In the genomic region with DNA sequence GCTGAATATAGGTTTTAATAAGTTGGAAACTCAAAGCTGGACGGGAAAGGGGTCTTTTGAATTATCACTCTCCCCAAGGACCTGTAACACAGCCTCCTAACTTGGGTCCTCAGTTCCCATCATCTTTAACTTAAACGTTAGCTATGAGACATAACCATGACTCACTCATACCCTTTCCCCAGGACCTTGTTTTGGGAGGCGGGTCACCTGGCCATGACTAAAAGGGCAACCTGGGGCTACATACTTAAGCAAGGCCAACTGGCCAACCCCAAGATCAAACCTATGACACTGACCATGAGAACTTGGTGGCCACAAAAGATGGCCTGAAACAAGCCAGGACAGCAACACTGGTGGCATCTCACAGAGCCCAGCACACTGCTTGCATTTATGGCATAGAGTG, we compare ENCODE assay signal across 1 cellular context.
TF ChIP-seq lines count a peak whose summit lies in the region.

No MANE protein-coding gene starts in this region.

TF ChIP-seq in GM23338, 12 proteins besides CTCF, POLR2A, EP300 and RAD21:
- TF ChIP-seq NANOG (IDR thresholded peaks at IDR 0.05; ENCODE audit: borderline replicate concordance) (no peak), JUNB (IDR thresholded peaks at IDR 0.05; ENCODE audit: unreplicated experiment) (no peak), POLR2AphosphoS5 (IDR thresholded peaks at IDR 0.05; ENCODE audit: low read depth) (no peak), EZH2phosphoT487 (IDR thresholded peaks at IDR 0.05; ENCODE audit: unreplicated experiment) (no peak), ZNF331 (CRISPR knock-in tag; IDR thresholded peaks at IDR 0.05; ENCODE audit: low read depth) (no peak), CREB1 (CRISPR knock-in tag; IDR thresholded peaks at IDR 0.05; ENCODE audit: low read depth) (no peak), EZH2 (IDR thresholded peaks at IDR 0.05; ENCODE audit: low read depth, unreplicated experiment) (no peak), STAT1 (IDR thresholded peaks at IDR 0.05; ENCODE audit: unreplicated experiment) (no peak), ZNF114 (CRISPR knock-in tag; IDR thresholded peaks at IDR 0.05) (no peak)
- TF ChIP-seq, protein P1, sequence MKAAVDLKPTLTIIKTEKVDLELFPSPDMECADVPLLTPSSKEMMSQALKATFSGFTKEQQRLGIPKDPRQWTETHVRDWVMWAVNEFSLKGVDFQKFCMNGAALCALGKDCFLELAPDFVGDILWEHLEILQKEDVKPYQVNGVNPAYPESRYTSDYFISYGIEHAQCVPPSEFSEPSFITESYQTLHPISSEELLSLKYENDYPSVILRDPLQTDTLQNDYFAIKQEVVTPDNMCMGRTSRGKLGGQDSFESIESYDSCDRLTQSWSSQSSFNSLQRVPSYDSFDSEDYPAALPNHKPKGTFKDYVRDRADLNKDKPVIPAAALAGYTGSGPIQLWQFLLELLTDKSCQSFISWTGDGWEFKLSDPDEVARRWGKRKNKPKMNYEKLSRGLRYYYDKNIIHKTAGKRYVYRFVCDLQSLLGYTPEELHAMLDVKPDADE (IDR thresholded peaks at IDR 0.05) = no peak
- TF ChIP-seq, protein P2, sequence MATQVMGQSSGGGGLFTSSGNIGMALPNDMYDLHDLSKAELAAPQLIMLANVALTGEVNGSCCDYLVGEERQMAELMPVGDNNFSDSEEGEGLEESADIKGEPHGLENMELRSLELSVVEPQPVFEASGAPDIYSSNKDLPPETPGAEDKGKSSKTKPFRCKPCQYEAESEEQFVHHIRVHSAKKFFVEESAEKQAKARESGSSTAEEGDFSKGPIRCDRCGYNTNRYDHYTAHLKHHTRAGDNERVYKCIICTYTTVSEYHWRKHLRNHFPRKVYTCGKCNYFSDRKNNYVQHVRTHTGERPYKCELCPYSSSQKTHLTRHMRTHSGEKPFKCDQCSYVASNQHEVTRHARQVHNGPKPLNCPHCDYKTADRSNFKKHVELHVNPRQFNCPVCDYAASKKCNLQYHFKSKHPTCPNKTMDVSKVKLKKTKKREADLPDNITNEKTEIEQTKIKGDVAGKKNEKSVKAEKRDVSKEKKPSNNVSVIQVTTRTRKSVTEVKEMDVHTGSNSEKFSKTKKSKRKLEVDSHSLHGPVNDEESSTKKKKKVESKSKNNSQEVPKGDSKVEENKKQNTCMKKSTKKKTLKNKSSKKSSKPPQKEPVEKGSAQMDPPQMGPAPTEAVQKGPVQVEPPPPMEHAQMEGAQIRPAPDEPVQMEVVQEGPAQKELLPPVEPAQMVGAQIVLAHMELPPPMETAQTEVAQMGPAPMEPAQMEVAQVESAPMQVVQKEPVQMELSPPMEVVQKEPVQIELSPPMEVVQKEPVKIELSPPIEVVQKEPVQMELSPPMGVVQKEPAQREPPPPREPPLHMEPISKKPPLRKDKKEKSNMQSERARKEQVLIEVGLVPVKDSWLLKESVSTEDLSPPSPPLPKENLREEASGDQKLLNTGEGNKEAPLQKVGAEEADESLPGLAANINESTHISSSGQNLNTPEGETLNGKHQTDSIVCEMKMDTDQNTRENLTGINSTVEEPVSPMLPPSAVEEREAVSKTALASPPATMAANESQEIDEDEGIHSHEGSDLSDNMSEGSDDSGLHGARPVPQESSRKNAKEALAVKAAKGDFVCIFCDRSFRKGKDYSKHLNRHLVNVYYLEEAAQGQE (IDR thresholded peaks at IDR 0.05; ENCODE audit: unreplicated experiment) = no peak
TF ChIP-seq in GM23338: peak in this region for 0.
